Comparison of ENCODE assay signal across 19 cellular contexts in the genomic region with DNA sequence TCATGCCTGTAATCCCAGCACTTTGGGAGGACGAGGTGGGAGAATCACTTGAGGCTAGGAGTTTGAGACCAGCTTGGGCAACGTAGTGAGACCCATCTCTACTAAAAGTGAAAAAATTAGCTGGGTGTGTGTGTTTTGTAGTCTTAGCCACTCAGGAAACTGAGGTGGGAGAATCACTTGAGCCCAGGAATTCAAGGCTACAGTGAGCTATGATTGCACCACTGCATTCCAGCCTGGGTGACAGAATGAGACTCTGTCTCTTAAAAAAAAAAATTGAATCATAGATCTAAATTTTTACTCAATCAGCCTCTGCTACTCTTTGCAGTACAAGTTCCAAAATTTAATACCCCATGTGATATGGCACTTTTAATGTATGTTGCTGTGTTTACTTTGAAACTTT.
"Had no signal": no experiment of that assay in that cellular context is flagged by ENCODE, and none has a peak within 500 bp of the region (broad histone marks: within the 10 kb centered on the region; RNA-seq: fewer than 3 reads in every experiment).

No MANE protein-coding gene starts in this region.

- H3K27me3 ChIP-seq: dorsolateral prefrontal cortex, transverse colon had no signal

- H3K27ac ChIP-seq: dorsolateral prefrontal cortex, skin epidermis, transverse colon had no signal

- H3K4me3 Mint-ChIP-seq: activated CD4-positive, alpha-beta T cell treated with anti-CD3 and anti-CD28 coated beads, Interleukin-2, amount 10 ng/mL, durations not matched to agents 24 days and 14 days; activated naive CD8-positive, alpha-beta T cell; activated T-cell treated with anti-CD3 and anti-CD28 coated beads, Interleukin-2, amount 50 U/mL, for 72 hours; endodermal cell; mesothelial cell of epicardium; neural crest cell; T-helper 2 cell treated with Interferon-gamma antibody and Interleukin-4, amounts not matched to agents 5 μg/mL and 100 μg/mL, for 36 hours had no signal

- DNase-seq: activated CD4-positive, alpha-beta T cell treated with anti-CD3 and anti-CD28 coated beads, Interleukin-2, amount 10 ng/mL, durations not matched to agents 24 days and 14 days; activated CD4-positive, CD25-positive, alpha-beta regulatory T cell; activated CD8-positive, alpha-beta memory T cell treated with anti-CD3 and anti-CD28 coated beads, Interleukin-2, amount 50 U/mL, for 48 hours; activated gamma-delta T cell treated with Interleukin-2 at 50 U/mL for 16 hours; activated T-cell treated with anti-CD3 and anti-CD28 coated beads, Interleukin-2, amount 50 U/mL, for 72 hours; anterior cingulate cortex; dorsolateral prefrontal cortex; endodermal cell; stimulated activated CD4-positive, alpha-beta T cell treated with anti-CD3 and anti-CD28 coated beads, Interleukin-4, amount 100 ng/mL, for 4 hours; stimulated activated CD8-positive, alpha-beta memory T cell treated with anti-CD3 and anti-CD28 coated beads, Interleukin-4, amount 100 ng/mL, for 48 hours; stimulated activated naive CD4-positive, alpha-beta T cell treated with Interleukin-2 at 50 U/mL for 16 hours; substantia nigra; transverse colon had no signal

- ATAC-seq: activated T-cell treated with anti-CD3 and anti-CD28 coated beads, Interleukin-2, amount 50 U/mL, for 72 hours had no signal

- H3K9me3 Mint-ChIP-seq: activated CD4-positive, alpha-beta T cell treated with anti-CD3 and anti-CD28 coated beads, Interleukin-2, amount 10 ng/mL, durations not matched to agents 24 days and 14 days; activated T-cell treated with anti-CD3 and anti-CD28 coated beads, Interleukin-2, amount 50 U/mL, for 72 hours; endodermal cell; mesothelial cell of epicardium; neural crest cell; T-helper 2 cell treated with Interferon-gamma antibody and Interleukin-4, amounts not matched to agents 5 μg/mL and 100 μg/mL, for 36 hours had no signal

- H3K27ac Mint-ChIP-seq: activated CD4-positive, alpha-beta T cell treated with anti-CD3 and anti-CD28 coated beads, Interleukin-2, amount 10 ng/mL, durations not matched to agents 24 days and 14 days; activated naive CD8-positive, alpha-beta T cell; activated T-cell treated with anti-CD3 and anti-CD28 coated beads, Interleukin-2, amount 50 U/mL, for 72 hours; endodermal cell; mesothelial cell of epicardium; T-helper 2 cell treated with Interferon-gamma antibody and Interleukin-4, amounts not matched to agents 5 μg/mL and 100 μg/mL, for 36 hours had no signal

- H3K36me3 ChIP-seq: transverse colon had no signal

- H3K27me3 Mint-ChIP-seq: activated naive CD8-positive, alpha-beta T cell had no signal

- H3K4me3 ChIP-seq: dorsolateral prefrontal cortex, lung, skin epidermis, transverse colon had no signal

- H3K36me3 Mint-ChIP-seq: mesothelial cell of epicardium had no signal

- H3K9me3 ChIP-seq: transverse colon had no signal
